ENCODE assay signal across 1 cellular context in the genomic region with DNA sequence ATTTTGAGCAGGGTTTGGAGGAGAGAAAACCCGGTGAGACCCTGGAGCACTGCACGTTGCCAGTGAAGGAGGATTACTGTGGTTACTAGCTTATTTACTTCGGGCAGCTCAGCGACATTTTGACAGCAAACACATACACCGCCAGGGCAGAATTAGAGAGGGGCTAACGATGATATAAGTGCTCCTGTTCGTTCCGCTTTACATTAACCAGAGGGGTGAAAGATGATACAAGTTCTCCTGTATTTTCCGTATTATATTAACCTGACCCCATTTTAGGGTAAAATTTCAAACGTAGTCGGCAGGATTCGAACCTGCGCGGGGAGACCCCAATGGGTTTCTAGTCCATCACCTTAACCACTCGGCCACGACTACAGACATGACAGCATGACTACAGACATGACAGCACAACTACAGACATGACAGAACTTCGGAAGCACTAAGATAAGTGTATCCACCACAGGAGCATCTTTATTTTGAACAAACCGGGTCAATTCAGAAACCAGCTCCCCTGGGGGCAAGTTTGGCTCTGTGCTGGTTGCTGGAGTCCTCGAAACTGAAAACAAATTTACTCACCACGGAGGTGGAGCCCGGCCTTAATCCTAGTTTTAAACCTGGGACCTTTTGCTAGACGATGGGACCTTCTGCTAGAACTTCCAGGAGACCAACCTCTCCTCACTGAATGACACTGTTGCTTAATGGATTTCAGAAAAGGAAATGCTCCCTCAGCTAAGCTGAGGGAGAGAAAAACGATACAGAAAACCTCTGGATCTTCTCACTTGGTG.
TF ChIP-seq lines count a peak whose summit lies in the region.

No MANE protein-coding gene starts in this region.

TF ChIP-seq in HepG2, 621 proteins besides CTCF, POLR2A, EP300 and RAD21 (continued from another document and continues in another):
- TF ChIP-seq MYNN (CRISPR knock-in tag; IDR thresholded peaks at IDR 0.05; ENCODE audit: low read depth) (no peak), TCF12 (IDR thresholded peaks at IDR 0.05) (no peak), TCF12 (CRISPR knock-in tag; IDR thresholded peaks at IDR 0.05) (no peak), POLR2AphosphoS2 (IDR thresholded peaks at IDR 0.05; ENCODE audit: low read depth, low read length) (no peak), ZBTB21 (CRISPR knock-in tag; IDR thresholded peaks at IDR 0.05) (peak; percentile 95), KDM1A (CRISPR knock-in tag; IDR thresholded peaks at IDR 0.05) (no peak; the same call in 1 of the 2 replicates), TGIF2 (CRISPR knock-in tag; IDR thresholded peaks at IDR 0.05) (peak; percentile 94), ZNF451 (CRISPR knock-in tag; IDR thresholded peaks at IDR 0.05) (no peak), U2AF1 (optimal IDR thresholded peaks at IDR 0.05; ENCODE audit: low read depth, low read length) (no peak), ZNF644 (CRISPR knock-in tag; IDR thresholded peaks at IDR 0.05; ENCODE audit: low read depth) (0 out of 2 replicates have a peak, but pooled peaks have one; percentile 31), ZNF10 (CRISPR knock-in tag; IDR thresholded peaks at IDR 0.05; ENCODE audit: borderline replicate concordance, low read depth) (no peak), MEIS2 (CRISPR knock-in tag; IDR thresholded peaks at IDR 0.05) (peak; percentile 74; the same call in 1 of the 2 replicates), ZNF263 (CRISPR knock-in tag; IDR thresholded peaks at IDR 0.05) (peak; percentile 70), PRPF4 (IDR thresholded peaks at IDR 0.05; ENCODE audit: low read depth, low read length, poor library complexity, severe bottlenecking) (peak; percentile 82), SSRP1 (CRISPR knock-in tag; IDR thresholded peaks at IDR 0.05) (peak; percentile 98), FOXK2 (IDR thresholded peaks at IDR 0.05) (no peak), ZSCAN22 (CRISPR knock-in tag; IDR thresholded peaks at IDR 0.05) (no peak), ZNF501 (CRISPR knock-in tag; IDR thresholded peaks at IDR 0.05) (peak; percentile 66), PTBP1 (IDR thresholded peaks at IDR 0.05; ENCODE audit: low read depth, low read length, poor library complexity, severe bottlenecking) (no peak), AGO1 (IDR thresholded peaks at IDR 0.05; ENCODE audit: low read depth, low read length, poor library complexity, severe bottlenecking) (no peak), EEA1 (CRISPR knock-in tag; IDR thresholded peaks at IDR 0.05; ENCODE audit: borderline replicate concordance) (no peak), ZNF331 (CRISPR knock-in tag; IDR thresholded peaks at IDR 0.05) (peak; percentile 81; the same call in 1 of the 2 replicates), ZNF7 (CRISPR knock-in tag; IDR thresholded peaks at IDR 0.05) (peak; percentile 72), ZNF235 (CRISPR knock-in tag; IDR thresholded peaks at IDR 0.05; ENCODE audit: borderline replicate concordance) (0 out of 2 replicates have a peak, but pooled peaks have one; percentile 44), ZNF567 (CRISPR knock-in tag; IDR thresholded peaks at IDR 0.05; ENCODE audit: borderline replicate concordance) (no peak), ZNF232 (CRISPR knock-in tag; IDR thresholded peaks at IDR 0.05; ENCODE audit: borderline replicate concordance) (peak; percentile 64; the same call in 1 of the 2 replicates), ZNF296 (CRISPR knock-in tag; conservative IDR thresholded peaks at IDR 0.05) (no peak), PAX8 (CRISPR knock-in tag; IDR thresholded peaks at IDR 0.05; ENCODE audit: borderline replicate concordance) (no peak), LCORL (IDR thresholded peaks at IDR 0.05) (no peak), LCORL (CRISPR knock-in tag; IDR thresholded peaks at IDR 0.05) (peak; percentile 44; the same call in 1 of the 2 replicates), BORCS8-MEF2B (CRISPR knock-in tag; IDR thresholded peaks at IDR 0.05) (0 out of 2 replicates have a peak, but pooled peaks have one; percentile 57), FOXA1 (IDR thresholded peaks at IDR 0.05) (no peak), FOXA1 (CRISPR knock-in tag; IDR thresholded peaks at IDR 0.05) (peak; percentile 29; the same call in 1 of the 2 replicates), KDM2A (CRISPR knock-in tag; IDR thresholded peaks at IDR 0.05; ENCODE audit: borderline replicate concordance, low read depth) (0 out of 2 replicates have a peak, but pooled peaks have one; percentile 34), CREB1 (IDR thresholded peaks at IDR 0.05) (peak; percentile 73), CREB1 (CRISPR knock-in tag; IDR thresholded peaks at IDR 0.05) (peak; percentile 70), TP53 (CRISPR knock-in tag; conservative IDR thresholded peaks at IDR 0.05) (0 out of 2 replicates have a peak, but pooled peaks have one; percentile 25), ATF7 (IDR thresholded peaks at IDR 0.05) (no peak), ATF7 (CRISPR knock-in tag; IDR thresholded peaks at IDR 0.05) (peak; percentile 84; the same call in 1 of the 2 replicates)
- TF ChIP-seq, protein P1, sequence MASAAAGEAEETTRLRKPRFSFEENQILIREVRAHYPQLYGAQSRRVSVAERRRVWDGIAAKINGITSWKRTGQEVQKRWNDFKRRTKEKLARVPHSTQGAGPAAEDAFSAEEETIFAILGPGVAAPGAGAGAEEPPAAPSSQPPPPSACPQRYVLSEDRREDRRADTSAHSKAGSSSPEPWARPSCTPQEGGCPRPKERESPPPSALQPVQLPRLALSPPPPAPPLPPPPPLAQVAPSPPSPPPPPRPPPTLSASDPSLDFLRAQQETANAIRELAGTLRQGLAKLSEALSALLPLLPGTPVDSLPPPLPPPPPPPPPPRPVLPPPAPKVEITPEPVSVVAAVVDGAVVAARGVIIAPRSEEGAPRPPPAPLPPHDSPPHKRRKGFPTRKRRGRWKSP (CRISPR knock-in tag; IDR thresholded peaks at IDR 0.05): peak; percentile 38; the same call in 1 of the 2 replicates
- TF ChIP-seq, protein P2, sequence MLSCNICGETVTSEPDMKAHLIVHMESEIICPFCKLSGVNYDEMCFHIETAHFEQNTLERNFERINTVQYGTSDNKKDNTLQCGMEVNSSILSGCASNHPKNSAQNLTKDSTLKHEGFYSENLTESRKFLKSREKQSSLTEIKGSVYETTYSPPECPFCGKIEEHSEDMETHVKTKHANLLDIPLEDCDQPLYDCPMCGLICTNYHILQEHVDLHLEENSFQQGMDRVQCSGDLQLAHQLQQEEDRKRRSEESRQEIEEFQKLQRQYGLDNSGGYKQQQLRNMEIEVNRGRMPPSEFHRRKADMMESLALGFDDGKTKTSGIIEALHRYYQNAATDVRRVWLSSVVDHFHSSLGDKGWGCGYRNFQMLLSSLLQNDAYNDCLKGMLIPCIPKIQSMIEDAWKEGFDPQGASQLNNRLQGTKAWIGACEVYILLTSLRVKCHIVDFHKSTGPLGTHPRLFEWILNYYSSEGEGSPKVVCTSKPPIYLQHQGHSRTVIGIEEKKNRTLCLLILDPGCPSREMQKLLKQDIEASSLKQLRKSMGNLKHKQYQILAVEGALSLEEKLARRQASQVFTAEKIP (CRISPR knock-in tag; IDR thresholded peaks at IDR 0.05; ENCODE audit: borderline replicate concordance): no peak
- TF ChIP-seq, protein P3, sequence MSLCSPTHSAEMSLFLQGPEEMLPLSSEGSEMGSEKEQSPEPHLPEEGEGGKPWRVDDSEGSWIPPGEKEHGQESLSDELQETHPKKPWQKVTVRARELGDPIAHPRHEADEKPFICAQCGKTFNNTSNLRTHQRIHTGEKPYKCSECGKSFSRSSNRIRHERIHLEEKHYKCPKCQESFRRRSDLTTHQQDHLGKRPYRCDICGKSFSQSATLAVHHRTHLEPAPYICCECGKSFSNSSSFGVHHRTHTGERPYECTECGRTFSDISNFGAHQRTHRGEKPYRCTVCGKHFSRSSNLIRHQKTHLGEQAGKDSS (CRISPR knock-in tag; IDR thresholded peaks at IDR 0.05; ENCODE audit: borderline replicate concordance, low read depth): no peak
- TF ChIP-seq, protein P4, sequence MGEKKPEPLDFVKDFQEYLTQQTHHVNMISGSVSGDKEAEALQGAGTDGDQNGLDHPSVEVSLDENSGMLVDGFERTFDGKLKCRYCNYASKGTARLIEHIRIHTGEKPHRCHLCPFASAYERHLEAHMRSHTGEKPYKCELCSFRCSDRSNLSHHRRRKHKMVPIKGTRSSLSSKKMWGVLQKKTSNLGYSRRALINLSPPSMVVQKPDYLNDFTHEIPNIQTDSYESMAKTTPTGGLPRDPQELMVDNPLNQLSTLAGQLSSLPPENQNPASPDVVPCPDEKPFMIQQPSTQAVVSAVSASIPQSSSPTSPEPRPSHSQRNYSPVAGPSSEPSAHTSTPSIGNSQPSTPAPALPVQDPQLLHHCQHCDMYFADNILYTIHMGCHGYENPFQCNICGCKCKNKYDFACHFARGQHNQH (CRISPR knock-in tag; IDR thresholded peaks at IDR 0.05): peak; percentile 69; the same call in 1 of the 2 replicates
- TF ChIP-seq, protein P5, sequence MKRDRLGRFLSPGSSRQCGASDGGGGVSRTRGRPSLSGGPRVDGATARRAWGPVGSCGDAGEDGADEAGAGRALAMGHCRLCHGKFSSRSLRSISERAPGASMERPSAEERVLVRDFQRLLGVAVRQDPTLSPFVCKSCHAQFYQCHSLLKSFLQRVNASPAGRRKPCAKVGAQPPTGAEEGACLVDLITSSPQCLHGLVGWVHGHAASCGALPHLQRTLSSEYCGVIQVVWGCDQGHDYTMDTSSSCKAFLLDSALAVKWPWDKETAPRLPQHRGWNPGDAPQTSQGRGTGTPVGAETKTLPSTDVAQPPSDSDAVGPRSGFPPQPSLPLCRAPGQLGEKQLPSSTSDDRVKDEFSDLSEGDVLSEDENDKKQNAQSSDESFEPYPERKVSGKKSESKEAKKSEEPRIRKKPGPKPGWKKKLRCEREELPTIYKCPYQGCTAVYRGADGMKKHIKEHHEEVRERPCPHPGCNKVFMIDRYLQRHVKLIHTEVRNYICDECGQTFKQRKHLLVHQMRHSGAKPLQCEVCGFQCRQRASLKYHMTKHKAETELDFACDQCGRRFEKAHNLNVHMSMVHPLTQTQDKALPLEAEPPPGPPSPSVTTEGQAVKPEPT (CRISPR knock-in tag; IDR thresholded peaks at IDR 0.05; ENCODE audit: low read depth): no peak
- TF ChIP-seq, protein P6, sequence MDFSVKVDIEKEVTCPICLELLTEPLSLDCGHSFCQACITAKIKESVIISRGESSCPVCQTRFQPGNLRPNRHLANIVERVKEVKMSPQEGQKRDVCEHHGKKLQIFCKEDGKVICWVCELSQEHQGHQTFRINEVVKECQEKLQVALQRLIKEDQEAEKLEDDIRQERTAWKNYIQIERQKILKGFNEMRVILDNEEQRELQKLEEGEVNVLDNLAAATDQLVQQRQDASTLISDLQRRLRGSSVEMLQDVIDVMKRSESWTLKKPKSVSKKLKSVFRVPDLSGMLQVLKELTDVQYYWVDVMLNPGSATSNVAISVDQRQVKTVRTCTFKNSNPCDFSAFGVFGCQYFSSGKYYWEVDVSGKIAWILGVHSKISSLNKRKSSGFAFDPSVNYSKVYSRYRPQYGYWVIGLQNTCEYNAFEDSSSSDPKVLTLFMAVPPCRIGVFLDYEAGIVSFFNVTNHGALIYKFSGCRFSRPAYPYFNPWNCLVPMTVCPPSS (IDR thresholded peaks at IDR 0.05): no peak
- TF ChIP-seq, protein P7, sequence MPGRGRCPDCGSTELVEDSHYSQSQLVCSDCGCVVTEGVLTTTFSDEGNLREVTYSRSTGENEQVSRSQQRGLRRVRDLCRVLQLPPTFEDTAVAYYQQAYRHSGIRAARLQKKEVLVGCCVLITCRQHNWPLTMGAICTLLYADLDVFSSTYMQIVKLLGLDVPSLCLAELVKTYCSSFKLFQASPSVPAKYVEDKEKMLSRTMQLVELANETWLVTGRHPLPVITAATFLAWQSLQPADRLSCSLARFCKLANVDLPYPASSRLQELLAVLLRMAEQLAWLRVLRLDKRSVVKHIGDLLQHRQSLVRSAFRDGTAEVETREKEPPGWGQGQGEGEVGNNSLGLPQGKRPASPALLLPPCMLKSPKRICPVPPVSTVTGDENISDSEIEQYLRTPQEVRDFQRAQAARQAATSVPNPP (CRISPR knock-in tag; IDR thresholded peaks at IDR 0.05): 0 out of 2 replicates have a peak, but pooled peaks have one; percentile 19
- TF ChIP-seq, protein P8, sequence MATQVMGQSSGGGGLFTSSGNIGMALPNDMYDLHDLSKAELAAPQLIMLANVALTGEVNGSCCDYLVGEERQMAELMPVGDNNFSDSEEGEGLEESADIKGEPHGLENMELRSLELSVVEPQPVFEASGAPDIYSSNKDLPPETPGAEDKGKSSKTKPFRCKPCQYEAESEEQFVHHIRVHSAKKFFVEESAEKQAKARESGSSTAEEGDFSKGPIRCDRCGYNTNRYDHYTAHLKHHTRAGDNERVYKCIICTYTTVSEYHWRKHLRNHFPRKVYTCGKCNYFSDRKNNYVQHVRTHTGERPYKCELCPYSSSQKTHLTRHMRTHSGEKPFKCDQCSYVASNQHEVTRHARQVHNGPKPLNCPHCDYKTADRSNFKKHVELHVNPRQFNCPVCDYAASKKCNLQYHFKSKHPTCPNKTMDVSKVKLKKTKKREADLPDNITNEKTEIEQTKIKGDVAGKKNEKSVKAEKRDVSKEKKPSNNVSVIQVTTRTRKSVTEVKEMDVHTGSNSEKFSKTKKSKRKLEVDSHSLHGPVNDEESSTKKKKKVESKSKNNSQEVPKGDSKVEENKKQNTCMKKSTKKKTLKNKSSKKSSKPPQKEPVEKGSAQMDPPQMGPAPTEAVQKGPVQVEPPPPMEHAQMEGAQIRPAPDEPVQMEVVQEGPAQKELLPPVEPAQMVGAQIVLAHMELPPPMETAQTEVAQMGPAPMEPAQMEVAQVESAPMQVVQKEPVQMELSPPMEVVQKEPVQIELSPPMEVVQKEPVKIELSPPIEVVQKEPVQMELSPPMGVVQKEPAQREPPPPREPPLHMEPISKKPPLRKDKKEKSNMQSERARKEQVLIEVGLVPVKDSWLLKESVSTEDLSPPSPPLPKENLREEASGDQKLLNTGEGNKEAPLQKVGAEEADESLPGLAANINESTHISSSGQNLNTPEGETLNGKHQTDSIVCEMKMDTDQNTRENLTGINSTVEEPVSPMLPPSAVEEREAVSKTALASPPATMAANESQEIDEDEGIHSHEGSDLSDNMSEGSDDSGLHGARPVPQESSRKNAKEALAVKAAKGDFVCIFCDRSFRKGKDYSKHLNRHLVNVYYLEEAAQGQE (IDR thresholded peaks at IDR 0.05; ENCODE audit: borderline replicate concordance in 1 of 2, low read depth in 1 of 2, low read length in 2 of 2): 0 out of 4 replicates have a peak, but pooled peaks of 1 of the 2 experiments have one; percentile 16
- TF ChIP-seq, protein P9, sequence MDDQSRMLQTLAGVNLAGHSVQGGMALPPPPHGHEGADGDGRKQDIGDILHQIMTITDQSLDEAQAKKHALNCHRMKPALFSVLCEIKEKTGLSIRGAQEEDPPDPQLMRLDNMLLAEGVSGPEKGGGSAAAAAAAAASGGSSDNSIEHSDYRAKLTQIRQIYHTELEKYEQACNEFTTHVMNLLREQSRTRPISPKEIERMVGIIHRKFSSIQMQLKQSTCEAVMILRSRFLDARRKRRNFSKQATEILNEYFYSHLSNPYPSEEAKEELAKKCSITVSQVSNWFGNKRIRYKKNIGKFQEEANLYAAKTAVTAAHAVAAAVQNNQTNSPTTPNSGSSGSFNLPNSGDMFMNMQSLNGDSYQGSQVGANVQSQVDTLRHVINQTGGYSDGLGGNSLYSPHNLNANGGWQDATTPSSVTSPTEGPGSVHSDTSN (CRISPR knock-in tag; IDR thresholded peaks at IDR 0.05; ENCODE audit: borderline replicate concordance): no peak
